Comparison of ENCODE assay signal across 10 cellular contexts in genomic region chr11:46675949-46676348, GRCh38. TPM values are rescaled to one million over a fixed set of nuclear protein-coding genes. Genes with fewer than 3 reads are reported as not detected.
DNase-seq lines count a peak whose midpoint lies in the region; ATAC-seq lines count a peak whose summit lies in the region.
"Had no signal": no experiment of that assay in that cellular context is flagged by ENCODE, and none has a peak within 500 bp of the region (broad histone marks: within the 10 kb centered on the region; RNA-seq: fewer than 3 reads in every experiment).

No MANE protein-coding gene starts in this region.

- CTCF ChIA-PET in activated CD4-positive, alpha-beta T cell treated with anti-CD3 and anti-CD28 coated beads, Interleukin-2, amount 10 ng/mL, durations not matched to agents 7 days and 5 days (lab: Charles Lee) = interaction anchor here (1.2 kb wide), 1 partner anchor 74 kb away, joined by 7 read pairs; no protein-coding TSS in a partner anchor

- DNase-seq in activated CD4-positive, alpha-beta T cell treated with anti-CD3 and anti-CD28 coated beads, Interleukin-2, amount 10 ng/mL, durations not matched to agents 24 days and 14 days = no peak
- no peak for DNase-seq in activated CD4-positive, alpha-beta T cell treated with anti-CD3 and anti-CD28 coated beads, Interleukin-2, amount 10 ng/mL, durations not matched to agents 7 days and 5 days
- no peak for DNase-seq in caudate nucleus (lab: John Stamatoyannopoulos, UW)
- DNase-seq in activated CD4-positive, alpha-beta T cell treated with anti-CD3 and anti-CD28 coated beads for 48 hours = no peak
- DNase-seq in NCI-H1092 treated with DMSO at 0.1 percent for 48 hours (lab: John Stamatoyannopoulos, UW) = no peak
- DNase-seq: activated CD8-positive, alpha-beta memory T cell treated with anti-CD3 and anti-CD28 coated beads for 24 hours had no signal

- peaks cover 46% of the 10 kb centered on the region for H3K36me3 Mint-ChIP-seq in activated CD4-positive, alpha-beta T cell treated with anti-CD3 and anti-CD28 coated beads, Interleukin-2, amount 10 ng/mL, durations not matched to agents 24 days and 14 days (ENCODE audit: low read depth)
- H3K36me3 Mint-ChIP-seq in activated CD4-positive, alpha-beta T cell treated with anti-CD3 and anti-CD28 coated beads, Interleukin-2, amount 10 ng/mL, durations not matched to agents 7 days and 5 days (ENCODE audit: low read depth) = peaks cover 53% of the 10 kb centered on the region

- POLR2A ChIA-PET in activated CD4-positive, alpha-beta T cell treated with anti-CD3 and anti-CD28 coated beads, Interleukin-2, amount 10 ng/mL, durations not matched to agents 7 days and 5 days (lab: Charles Lee) = no interaction called here

- WGBS in thymus = 97% methylated on average over 7 of the region's 7 CpGs

- H3K9me3 ChIP-seq in mucosa of stomach (ENCODE audit: control insufficient read depth, low read length) (no peaks in the 10 kb centered on the region), thymus (ENCODE audit: control insufficient read depth) (no peaks in the 10 kb centered on the region)

- H3K27me3 ChIP-seq in mucosa of stomach (ENCODE audit: control insufficient read depth, insufficient read depth, low read length) (no peaks in the 10 kb centered on the region), thymus (ENCODE audit: control insufficient read depth, insufficient read depth) (no peaks in the 10 kb centered on the region)

- no peaks in the 10 kb centered on the region for H3K9me3 Mint-ChIP-seq in activated CD4-positive, alpha-beta T cell treated with anti-CD3 and anti-CD28 coated beads, Interleukin-2, amount 10 ng/mL, durations not matched to agents 24 days and 14 days
- no peaks in the 10 kb centered on the region for H3K9me3 Mint-ChIP-seq in activated CD4-positive, alpha-beta T cell treated with anti-CD3 and anti-CD28 coated beads, Interleukin-2, amount 10 ng/mL, durations not matched to agents 7 days and 5 days
- H3K9me3 Mint-ChIP-seq: neural crest cell had no signal

- H3K36me3 ChIP-seq in mucosa of stomach (ENCODE audit: control insufficient read depth, insufficient read depth, low read length) (peaks cover 33% of the 10 kb centered on the region), thymus (ENCODE audit: control insufficient read depth, insufficient read depth) (peaks cover 71% of the 10 kb centered on the region)

- H3K4me1 ChIP-seq in mucosa of stomach (ENCODE audit: control insufficient read depth, insufficient read depth, low read length) (peaks cover 28% of the 10 kb centered on the region), thymus (ENCODE audit: control insufficient read depth, insufficient read depth, low read length) (peaks cover 29% of the 10 kb centered on the region)

- H3K4me3 ChIP-seq in mucosa of stomach (ENCODE audit: low read length) (no peak overlapping the region), thymus (ENCODE audit: low read length) (no peak overlapping the region)

- no peak for ATAC-seq in GM21515 (IDR thresholded peaks at IDR 0.05; ENCODE audit: unreplicated experiment)

- H3K4me3 Mint-ChIP-seq in activated CD4-positive, alpha-beta T cell treated with anti-CD3 and anti-CD28 coated beads, Interleukin-2, amount 10 ng/mL, durations not matched to agents 24 days and 14 days = no peak overlapping the region
- no peak overlapping the region for H3K4me3 Mint-ChIP-seq in activated CD4-positive, alpha-beta T cell treated with anti-CD3 and anti-CD28 coated beads, Interleukin-2, amount 10 ng/mL, durations not matched to agents 7 days and 5 days
- H3K4me3 Mint-ChIP-seq: neural crest cell had no signal

- peak overlapping the region; percentile 47 for H3K9ac ChIP-seq in mucosa of stomach (ENCODE audit: low read length)

- H3K27ac Mint-ChIP-seq in activated CD4-positive, alpha-beta T cell treated with anti-CD3 and anti-CD28 coated beads, Interleukin-2, amount 10 ng/mL, durations not matched to agents 24 days and 14 days = peak overlapping the region; percentile 25
- H3K27ac Mint-ChIP-seq in activated CD4-positive, alpha-beta T cell treated with anti-CD3 and anti-CD28 coated beads, Interleukin-2, amount 10 ng/mL, durations not matched to agents 7 days and 5 days = no peak overlapping the region

- intact Hi-C loops in activated CD4-positive, alpha-beta T cell treated with anti-CD3 and anti-CD28 coated beads, Interleukin-2, amount 10 ng/mL, durations not matched to agents 24 days and 14 days (cut with micrococcal nuclease) = no loop called here

- H3K27ac ChIP-seq in caudate nucleus (ENCODE audit: low read depth, low read length) (peak overlapping the region; percentile 95), thymus (ENCODE audit: low read depth) (peak overlapping the region; percentile 55)

- peaks cover 34% of the 10 kb centered on the region for H3K4me1 Mint-ChIP-seq in activated CD4-positive, alpha-beta T cell treated with anti-CD3 and anti-CD28 coated beads, Interleukin-2, amount 10 ng/mL, durations not matched to agents 24 days and 14 days
- peaks cover 63% of the 10 kb centered on the region for H3K4me1 Mint-ChIP-seq in activated CD4-positive, alpha-beta T cell treated with anti-CD3 and anti-CD28 coated beads, Interleukin-2, amount 10 ng/mL, durations not matched to agents 7 days and 5 days

- H3K27me3 Mint-ChIP-seq in activated CD4-positive, alpha-beta T cell treated with anti-CD3 and anti-CD28 coated beads, Interleukin-2, amount 10 ng/mL, durations not matched to agents 24 days and 14 days = no peaks in the 10 kb centered on the region
- no peaks in the 10 kb centered on the region for H3K27me3 Mint-ChIP-seq in activated CD4-positive, alpha-beta T cell treated with anti-CD3 and anti-CD28 coated beads, Interleukin-2, amount 10 ng/mL, durations not matched to agents 7 days and 5 days

RNA-seq across cellular contexts. Expression of gene ARHGAP1, which starts 24.5 kb away (rescaled TPM):
- total RNA-seq in activated CD4-positive, alpha-beta T cell treated with anti-CD3 and anti-CD28 coated beads, Interleukin-2, amount 10 ng/mL, durations not matched to agents 24 days and 14 days = 59.1 and 61.7 TPM in 2 replicates
- 10 to 100 TPM; 83.8 to 88.8 TPM for total RNA-seq in activated CD4-positive, alpha-beta T cell treated with anti-CD3 and anti-CD28 coated beads, Interleukin-2, amount 10 ng/mL, durations not matched to agents 7 days and 5 days
- polyA plus RNA-seq in thymus = 24.9 TPM

RNA-seq across cellular contexts. Expression of gene ZNF408, which starts 24.9 kb away (rescaled TPM):
- 12.9 and 14.1 TPM in 2 replicates for total RNA-seq in activated CD4-positive, alpha-beta T cell treated with anti-CD3 and anti-CD28 coated beads, Interleukin-2, amount 10 ng/mL, durations not matched to agents 24 days and 14 days
- total RNA-seq in activated CD4-positive, alpha-beta T cell treated with anti-CD3 and anti-CD28 coated beads, Interleukin-2, amount 10 ng/mL, durations not matched to agents 7 days and 5 days = 10 to 100 TPM; 11.7 to 16.3 TPM
- polyA plus RNA-seq in thymus = 8.1 TPM

RNA-seq across cellular contexts. Expression of gene F2, which starts 43.1 kb away (rescaled TPM):
- 0.30 TPM in 1 of 2 replicates, not detected in the other for total RNA-seq in activated CD4-positive, alpha-beta T cell treated with anti-CD3 and anti-CD28 coated beads, Interleukin-2, amount 10 ng/mL, durations not matched to agents 24 days and 14 days
- total RNA-seq in activated CD4-positive, alpha-beta T cell treated with anti-CD3 and anti-CD28 coated beads, Interleukin-2, amount 10 ng/mL, durations not matched to agents 7 days and 5 days = under 1 TPM in 1 of 2 experiments, not detected in 1; 0.15 TPM
- polyA plus RNA-seq in thymus = 0.07 TPM
- total RNA-seq: neural crest cell had no signal

RNA-seq across cellular contexts. Expression of gene ATG13, which starts 58.6 kb away (rescaled TPM):
- total RNA-seq in activated CD4-positive, alpha-beta T cell treated with anti-CD3 and anti-CD28 coated beads, Interleukin-2, amount 10 ng/mL, durations not matched to agents 24 days and 14 days = 55.4 and 55.6 TPM in 2 replicates
- total RNA-seq in activated CD4-positive, alpha-beta T cell treated with anti-CD3 and anti-CD28 coated beads, Interleukin-2, amount 10 ng/mL, durations not matched to agents 7 days and 5 days = 10 to 100 TPM; 56.8 to 62.1 TPM
- polyA plus RNA-seq in thymus = 32.0 TPM

RNA-seq across cellular contexts. Expression of gene HARBI1, which starts 58.9 kb away (rescaled TPM):
- total RNA-seq in activated CD4-positive, alpha-beta T cell treated with anti-CD3 and anti-CD28 coated beads, Interleukin-2, amount 10 ng/mL, durations not matched to agents 24 days and 14 days = 4.3 and 4.5 TPM in 2 replicates
- 1 to 10 TPM; 6.3 to 6.6 TPM for total RNA-seq in activated CD4-positive, alpha-beta T cell treated with anti-CD3 and anti-CD28 coated beads, Interleukin-2, amount 10 ng/mL, durations not matched to agents 7 days and 5 days
- 3.6 TPM for polyA plus RNA-seq in thymus
